Comparison of ENCODE assay signal across 8 cellular contexts in the genomic region with DNA sequence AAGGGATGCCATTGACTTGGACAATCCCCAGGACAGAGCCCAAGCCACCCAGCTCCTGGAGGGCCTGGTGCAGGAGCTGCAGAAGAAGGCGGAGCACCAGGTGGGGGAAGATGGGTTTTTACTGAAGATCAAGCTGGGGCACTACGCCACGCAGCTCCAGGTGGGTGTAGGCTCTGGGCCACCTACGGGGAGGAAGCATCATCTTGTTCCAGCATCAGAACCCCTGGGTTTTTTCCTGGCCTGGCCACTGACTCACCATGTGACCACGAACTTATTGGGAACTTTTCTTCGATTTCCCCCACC. TPM values are rescaled to one million over a fixed set of nuclear protein-coding genes. Genes with fewer than 3 reads are reported as not detected.
DNase-seq lines count a peak whose midpoint lies in the region; ATAC-seq and TF ChIP-seq lines count a peak whose summit lies in the region.

No MANE protein-coding gene starts in this region.

- DNase-seq in GM12864 (ENCODE audit: low read depth) (no peak), endothelial cell (ENCODE audit: low spot score) (no peak), MG63 (no peak), ureter (ENCODE audit: low spot score) (no peak), NCI-H2107 treated with DMSO at 0.1 percent for 48 hours (lab: John Stamatoyannopoulos, UW; ENCODE audit: unreplicated experiment) (no peak)
- peak; percentile 82 for DNase-seq in activated CD4-positive, alpha-beta memory T cell treated with anti-CD3 and anti-CD28 coated beads for 36 hours
- DNase-seq in stimulated activated CD4-positive, alpha-beta T cell treated with anti-CD3 and anti-CD28 coated beads, Interleukin-4, amount 100 ng/mL, for 4 hours: peak; percentile 68 to 92

- peak overlapping the region; percentile 63 for H3K4me3 ChIP-seq in GM12864 (ENCODE audit: low read depth, low read length)
- H3K4me3 ChIP-seq in MG63: no peak overlapping the region

- no peak for ATAC-seq in GM19023 (IDR thresholded peaks at IDR 0.05; ENCODE audit: unreplicated experiment)

- TF ChIP-seq CTCF in GM12864 (IDR thresholded peaks at IDR 0.05; ENCODE audit: low read depth, low read length, missing control alignments): no peak
- TF ChIP-seq CTCF in endothelial cell (IDR thresholded peaks at IDR 0.05; ENCODE audit: unreplicated experiment): no peak

- no peaks in the 10 kb centered on the region for H3K36me3 ChIP-seq in MG63

- H3K27me3 ChIP-seq in MG63: no peaks in the 10 kb centered on the region

- H3K27me3 Mint-ChIP-seq in activated CD4-positive, alpha-beta memory T cell treated with anti-CD3 and anti-CD28 coated beads for 36 hours: no peaks in the 10 kb centered on the region
- peaks cover 11% of the 10 kb centered on the region for H3K27me3 Mint-ChIP-seq in endothelial cell (ENCODE audit: unreplicated experiment)

- H3K36me3 Mint-ChIP-seq in activated CD4-positive, alpha-beta memory T cell treated with anti-CD3 and anti-CD28 coated beads for 36 hours: peaks cover 52% of the 10 kb centered on the region
- H3K36me3 Mint-ChIP-seq in endothelial cell (ENCODE audit: low read depth, unreplicated experiment): peaks cover 23% of the 10 kb centered on the region

- no peaks in the 10 kb centered on the region for H3K9me3 Mint-ChIP-seq in activated CD4-positive, alpha-beta memory T cell treated with anti-CD3 and anti-CD28 coated beads for 36 hours
- no peaks in the 10 kb centered on the region for H3K9me3 Mint-ChIP-seq in endothelial cell (ENCODE audit: unreplicated experiment)

- peak overlapping the region; percentile 90 for H3K27ac Mint-ChIP-seq in activated CD4-positive, alpha-beta memory T cell treated with anti-CD3 and anti-CD28 coated beads for 36 hours
- no peak overlapping the region for H3K27ac Mint-ChIP-seq in endothelial cell (ENCODE audit: unreplicated experiment)

- peaks cover 54% of the 10 kb centered on the region for H3K4me1 Mint-ChIP-seq in activated CD4-positive, alpha-beta memory T cell treated with anti-CD3 and anti-CD28 coated beads for 36 hours (ENCODE audit: low read depth)
- peaks cover 31% of the 10 kb centered on the region for H3K4me1 Mint-ChIP-seq in endothelial cell (ENCODE audit: unreplicated experiment)

- H3K4me3 Mint-ChIP-seq in activated CD4-positive, alpha-beta memory T cell treated with anti-CD3 and anti-CD28 coated beads for 36 hours: peak overlapping the region; percentile 82
- peak overlapping the region; percentile 73 for H3K4me3 Mint-ChIP-seq in endothelial cell (ENCODE audit: unreplicated experiment)

- CTCF ChIA-PET in activated CD4-positive, alpha-beta memory T cell treated with anti-CD3 and anti-CD28 coated beads for 36 hours (lab: Charles Lee): interaction anchor here (0.7 to 7.9 kb wide), 12 partner anchors 13 to 228 kb away, joined by 3 to 87 read pairs (median 3); a partner anchor contains a TSS

- intact Hi-C loops in activated CD4-positive, alpha-beta memory T cell treated with anti-CD3 and anti-CD28 coated beads for 36 hours (cut with micrococcal nuclease): loop anchor here (1.0 to 10.0 kb wide), 3 partner anchors 98 to 385 kb away; a partner anchor contains a TSS

- no peaks in the 10 kb centered on the region for H3K9me3 ChIP-seq in MG63

- POLR2A ChIA-PET in activated CD4-positive, alpha-beta memory T cell treated with anti-CD3 and anti-CD28 coated beads for 36 hours (lab: Charles Lee): interaction anchor here (0.7 to 4.6 kb wide), 12 partner anchors 9 to 116 kb away, joined by 3 to 56 read pairs (median 15); a partner anchor contains a TSS

RNA-seq across cellular contexts. Expression of a gene that starts 1.5 kb away (rescaled TPM):
- 100 to 1,000 TPM; 211 to 215 TPM for total RNA-seq in activated CD4-positive, alpha-beta memory T cell treated with anti-CD3 and anti-CD28 coated beads for 36 hours
- 67.2 TPM for total RNA-seq in endothelial cell (ENCODE audit: unreplicated experiment)
- total RNA-seq in MG63 (2014; rRNA removed; shearing (Covaris generic); ENCODE audit: low replicate concordance): 4.6 and 23.0 TPM in 2 replicates
- total RNA-seq in ureter: 37.4 TPM

RNA-seq across cellular contexts. Expression of a gene that starts 13.6 kb away (rescaled TPM):
- 100 to 1,000 TPM; 192 to 195 TPM for total RNA-seq in activated CD4-positive, alpha-beta memory T cell treated with anti-CD3 and anti-CD28 coated beads for 36 hours
- total RNA-seq in endothelial cell (ENCODE audit: unreplicated experiment) (40.2 TPM), ureter (64.0 TPM)
- total RNA-seq in MG63 (2014; rRNA removed; shearing (Covaris generic); ENCODE audit: low replicate concordance): 13.7 and 24.3 TPM in 2 replicates

Comparison
In these comparisons a context has a peak if more than half of its experiments do, and no peak if none do; other contexts are left out.
1. DNase-seq: peak in activated CD4-positive, alpha-beta memory T cell treated with anti-CD3 and anti-CD28 coated beads for 36 hours (single experiment) and stimulated activated CD4-positive, alpha-beta T cell treated with anti-CD3 and anti-CD28 coated beads, Interleukin-4, amount 100 ng/mL, for 4 hours (2 of 2); none in GM12864 (single experiment), endothelial cell (single experiment), MG63 (single experiment), ureter (single experiment) and NCI-H2107 treated with DMSO at 0.1 percent for 48 hours (single experiment).